In genomic region chr22:20430101-20430640, GRCh38 we compare ENCODE assay signal across 10 cellular contexts. TPM values are rescaled to one million over a fixed set of nuclear protein-coding genes. Genes with fewer than 3 reads are reported as not detected.
DNase-seq lines count a peak whose midpoint lies in the region; ATAC-seq and TF ChIP-seq lines count a peak whose summit lies in the region.
"Had no signal": no experiment of that assay in that cellular context is flagged by ENCODE, and none has a peak within 500 bp of the region (broad histone marks: within the 10 kb centered on the region; RNA-seq: fewer than 3 reads in every experiment).

No MANE protein-coding gene starts in this region.

- H3K79me2 ChIP-seq in mesendoderm (ENCODE audit: control insufficient read depth, insufficient read depth, low read length): no peaks in the 10 kb centered on the region

- no peak overlapping the region for H3K18ac ChIP-seq in mesendoderm (ENCODE audit: low read length)

- no peak overlapping the region for H4K5ac ChIP-seq in mesendoderm (ENCODE audit: low read length)

- no peak overlapping the region for H2BK5ac ChIP-seq in mesendoderm (ENCODE audit: low read length)

- H3K4me1 ChIP-seq in mesendoderm (ENCODE audit: control insufficient read depth, low read depth, low read length): peaks cover 12% of the 10 kb centered on the region
- H3K4me1 ChIP-seq in right cardiac atrium (ENCODE audit: control insufficient read depth, insufficient read depth, low read length): no peaks in the 10 kb centered on the region

- peak overlapping the region; percentile 56 for H3K27ac ChIP-seq in 22Rv1
- no peak overlapping the region for H3K27ac ChIP-seq in mesendoderm (ENCODE audit: low read depth, low read length)
- no peak overlapping the region for H3K27ac ChIP-seq in right cardiac atrium (ENCODE audit: low read length)

- H3K79me1 ChIP-seq in mesendoderm (ENCODE audit: low read length): peaks cover 8% of the 10 kb centered on the region

- ATAC-seq in HG03520 (IDR thresholded peaks at IDR 0.05; ENCODE audit: unreplicated experiment) (no peak), right cardiac atrium (no peak)

- no peak overlapping the region for H2BK120ac ChIP-seq in mesendoderm (ENCODE audit: low read depth, low read length)

- H3K4me1 Mint-ChIP-seq in activated naive CD8-positive, alpha-beta T cell (ENCODE audit: low read depth): peaks cover 15% of the 10 kb centered on the region

- H3K27ac Mint-ChIP-seq in activated naive CD8-positive, alpha-beta T cell: no peak overlapping the region

- H3K4me3 Mint-ChIP-seq in activated naive CD8-positive, alpha-beta T cell: peak overlapping the region; percentile 87

- no peak overlapping the region for H3K4me3 ChIP-seq in mesendoderm (ENCODE audit: low read length)
- H3K4me3 ChIP-seq in right cardiac atrium (ENCODE audit: low read length): no peak overlapping the region

- H3K4me2 ChIP-seq in mesendoderm (ENCODE audit: low read length): peak overlapping the region; percentile 78

- DNase-seq in GM10266 (ENCODE audit: extremely low spot score): peak; percentile 50
- DNase-seq in mesendoderm: peak; percentile 43
- DNase-seq in inferior parietal cortex (ENCODE audit: extremely low spot score): no peak
- no peak for DNase-seq in T1000 (lab: John Stamatoyannopoulos, UW)
- no peak for DNase-seq in right cardiac atrium
- DNase-seq: DMS79, substantia nigra had no signal

- no peaks in the 10 kb centered on the region for H3K36me3 Mint-ChIP-seq in activated naive CD8-positive, alpha-beta T cell

- H3K36me3 ChIP-seq in mesendoderm (ENCODE audit: control insufficient read depth, insufficient read depth, low read length): peaks cover 4% of the 10 kb centered on the region

- intact Hi-C loops in right cardiac atrium (cut with DNase I): loop anchor here in 1 of 4 donors (10.0 kb wide), 1 partner anchor 65 kb away; the partner anchor contains the start of gene KLHL22

- peaks cover 20% of the 10 kb centered on the region for H3K27me3 Mint-ChIP-seq in activated naive CD8-positive, alpha-beta T cell

- peak overlapping the region; percentile 36 for H3K9ac ChIP-seq in mesendoderm (ENCODE audit: low read length)

- no peak overlapping the region for H2BK15ac ChIP-seq in mesendoderm (replicated peaks; ENCODE audit: low read depth)

- peak overlapping the region; percentile 78 for H3K56ac ChIP-seq in mesendoderm (ENCODE audit: low read length)

- no peak overlapping the region for H3K4ac ChIP-seq in mesendoderm (ENCODE audit: low read depth, low read length)

- peaks cover 3% of the 10 kb centered on the region for H3K27me3 ChIP-seq in mesendoderm (ENCODE audit: insufficient read depth, low read length, poor library complexity)
- H3K27me3 ChIP-seq in right cardiac atrium (ENCODE audit: control insufficient read depth, insufficient read depth): no peaks in the 10 kb centered on the region

- no peak overlapping the region for H4K8ac ChIP-seq in mesendoderm (ENCODE audit: low read depth, low read length)

- no peaks in the 10 kb centered on the region for H3K9me3 Mint-ChIP-seq in activated naive CD8-positive, alpha-beta T cell (ENCODE audit: low read depth)

- no peak overlapping the region for H2AK5ac ChIP-seq in mesendoderm (ENCODE audit: low read length)

- TF ChIP-seq CTCF in 22Rv1 (IDR thresholded peaks at IDR 0.05) (no peak), GM10266 (IDR thresholded peaks at IDR 0.05; ENCODE audit: control insufficient read depth, insufficient read depth, low read depth, missing control alignments) (no peak)

- no peak overlapping the region for H3K23ac ChIP-seq in mesendoderm (ENCODE audit: low read length)

- WGBS in mesendoderm (ENCODE audit: extremely low coverage, insufficient coverage, low lambda C conversion rate): no CpG with 5 or more reads among the region's 27 CpGs
- 75% methylated on average over 27 of the region's 27 CpGs for WGBS in right cardiac atrium

- H3K9me3 ChIP-seq in right cardiac atrium (ENCODE audit: control insufficient read depth, low read length): no peaks in the 10 kb centered on the region

RNA-seq across cellular contexts. Expression of gene SCARF2, which starts 7.5 kb away (rescaled TPM):
- 7.9 TPM for polyA plus RNA-seq in mesendoderm (2013, experiment 1 of 2)
- 7.1 TPM for polyA plus RNA-seq in mesendoderm (2013, experiment 2 of 2)
- total RNA-seq in right cardiac atrium: 1 to 10 TPM; 4.6 to 7.1 (median 4.9) TPM
- polyA plus RNA-seq in right cardiac atrium: 2.9 TPM

RNA-seq across cellular contexts. Expression of gene ZNF74, which starts 36.2 kb away (rescaled TPM):
- 17.1 TPM for polyA plus RNA-seq in mesendoderm (2013, experiment 1 of 2)
- 16.9 TPM for polyA plus RNA-seq in mesendoderm (2013, experiment 2 of 2)
- total RNA-seq in right cardiac atrium: 1 to 10 TPM; 5.4 to 6.5 (median 6.1) TPM
- 3.5 TPM for polyA plus RNA-seq in right cardiac atrium

Comparison
In these comparisons a context has a peak if more than half of its experiments do, and no peak if none do; other contexts are left out.
1. DNase-seq: peak in GM10266 (single experiment) and mesendoderm (single experiment); none in inferior parietal cortex (single experiment), T1000 (single experiment) and right cardiac atrium (0 of 3).